ENCODE assay signal across 1 cellular context in genomic region chr16:81687183-81687456, GRCh38.
TF ChIP-seq lines count a peak whose summit lies in the region.

No MANE protein-coding gene starts in this region.

TF ChIP-seq in endothelial cell of umbilical vein, 7 proteins besides CTCF, POLR2A, EP300 and RAD21:
- TF ChIP-seq POLR2AphosphoS5 (IDR thresholded peaks at IDR 0.05; ENCODE audit: insufficient read depth, low read depth, low read length) (no peak), JUN (IDR thresholded peaks at IDR 0.05; ENCODE audit: borderline replicate concordance, insufficient read depth, insufficient read length, low read depth) (no peak)
